In the genomic region with DNA sequence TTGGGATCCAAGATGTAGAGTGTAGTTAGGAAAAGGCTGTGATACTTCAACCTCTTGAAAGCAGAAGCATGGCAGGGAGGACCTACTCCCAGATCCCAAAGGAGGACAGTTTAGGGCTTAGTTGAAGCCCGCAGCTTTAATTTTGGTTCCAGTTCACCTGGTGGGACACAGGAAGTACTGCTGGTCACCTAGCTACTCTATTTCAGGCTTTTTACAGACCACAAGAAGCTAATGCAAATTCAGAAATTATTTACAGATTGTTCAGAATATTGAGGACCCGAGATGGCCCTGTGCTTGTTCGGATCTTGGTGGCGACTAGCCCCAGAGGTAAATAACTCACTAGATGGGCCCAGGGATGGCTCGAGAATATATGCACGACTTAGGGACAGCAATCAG, we compare ENCODE assay signal across 1 cellular context.
TF ChIP-seq lines count a peak whose summit lies in the region.

No MANE protein-coding gene starts in this region.

TF ChIP-seq in H1, 55 proteins besides CTCF, POLR2A, EP300 and RAD21:
- TF ChIP-seq EZH2 (IDR thresholded peaks at IDR 0.05; ENCODE audit: low read depth, low read length, severe bottlenecking) = no peak
- no peak for TF ChIP-seq CTBP2 (IDR thresholded peaks at IDR 0.05; ENCODE audit: borderline replicate concordance, insufficient read depth, insufficient read length, low read length)
- TF ChIP-seq HDAC2 (IDR thresholded peaks at IDR 0.05; ENCODE audit: borderline replicate concordance in 1 of 2, low read depth in 2 of 2, low read length in 2 of 2) = no peak
- TF ChIP-seq SIX5 (IDR thresholded peaks at IDR 0.05; ENCODE audit: low read depth, low read length) = no peak
- TF ChIP-seq HDAC6 (IDR thresholded peaks at IDR 0.05; ENCODE audit: low read depth, low read length) = no peak
- TF ChIP-seq BCL11A (IDR thresholded peaks at IDR 0.05; ENCODE audit: low read depth in 2 of 2, low read length in 2 of 2) = no peak
- no peak for TF ChIP-seq SUZ12 (IDR thresholded peaks at IDR 0.05; ENCODE audit: low read length)
- no peak for TF ChIP-seq RXRA (IDR thresholded peaks at IDR 0.05; ENCODE audit: insufficient read depth, low read depth, low read length)
- no peak for TF ChIP-seq SIN3A (conservative IDR thresholded peaks at IDR 0.05 in 1 of 2, IDR thresholded peaks at IDR 0.05 in 1 of 2; ENCODE audit: low read depth in 1 of 2, low read length in 2 of 2)
- no peak for TF ChIP-seq USF2 (IDR thresholded peaks at IDR 0.05; ENCODE audit: low read length)
- TF ChIP-seq JUN (IDR thresholded peaks at IDR 0.05; ENCODE audit: low read depth, low read length) = no peak
- TF ChIP-seq SP2 (IDR thresholded peaks at IDR 0.05; ENCODE audit: low read length) = no peak
- no peak for TF ChIP-seq EGR1 (IDR thresholded peaks at IDR 0.05; ENCODE audit: borderline replicate concordance, low read depth, low read length)
- TF ChIP-seq KDM5A (IDR thresholded peaks at IDR 0.05; ENCODE audit: low read length) = no peak
TF ChIP-seq in H1: peak in this region for 0.
